1 cellular context compared by ENCODE assay signal in the genomic region with DNA sequence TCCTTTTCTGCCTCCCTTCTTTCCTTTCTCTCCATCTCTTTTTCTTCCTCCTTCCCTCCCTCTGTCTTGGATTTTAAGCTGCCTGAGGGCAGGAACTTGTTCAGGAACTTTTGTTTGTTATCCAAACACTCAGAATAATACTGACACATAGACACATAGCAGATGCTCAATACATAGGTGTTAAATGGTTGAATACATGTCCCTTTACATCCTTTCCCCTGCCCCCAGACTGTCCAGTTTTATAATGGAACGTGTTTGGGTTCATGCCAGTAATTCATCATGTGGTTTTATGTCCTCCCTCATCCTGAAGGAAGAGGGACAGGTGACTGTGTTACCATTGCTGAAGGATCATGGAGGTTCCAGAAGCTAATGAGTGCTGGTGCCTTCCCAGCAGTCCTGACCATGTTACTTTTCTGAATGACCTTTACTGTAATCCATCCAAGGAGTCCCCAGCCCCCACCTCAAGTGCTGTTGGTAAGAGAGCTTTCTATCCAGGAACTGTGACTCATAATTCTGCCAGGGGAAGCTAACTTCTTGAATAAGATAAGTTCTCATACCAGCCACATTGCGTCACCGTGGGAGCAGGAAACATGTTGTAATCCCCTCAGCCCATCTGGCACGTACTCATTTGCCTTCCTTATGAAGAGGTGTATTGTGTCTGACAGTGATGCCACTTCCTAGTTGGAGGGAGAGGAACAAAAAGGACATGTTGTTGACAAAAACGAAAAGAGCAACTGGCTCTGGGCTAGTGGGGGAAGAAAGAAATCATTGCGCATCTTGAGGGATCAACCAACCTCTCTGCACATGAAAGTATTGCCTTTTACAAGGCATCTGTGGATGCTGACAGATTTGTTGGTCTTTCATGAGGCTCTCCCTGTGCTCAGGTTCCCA.
A peak's percentile ranks its signal among the peaks of the same experiment; 100 is the strongest.
TF ChIP-seq lines count a peak whose summit lies in the region.

No MANE protein-coding gene starts in this region.

TF ChIP-seq in HepG2, 621 proteins besides CTCF, POLR2A, EP300 and RAD21 (continued from another document and continues in another):
- TF ChIP-seq, protein P1, sequence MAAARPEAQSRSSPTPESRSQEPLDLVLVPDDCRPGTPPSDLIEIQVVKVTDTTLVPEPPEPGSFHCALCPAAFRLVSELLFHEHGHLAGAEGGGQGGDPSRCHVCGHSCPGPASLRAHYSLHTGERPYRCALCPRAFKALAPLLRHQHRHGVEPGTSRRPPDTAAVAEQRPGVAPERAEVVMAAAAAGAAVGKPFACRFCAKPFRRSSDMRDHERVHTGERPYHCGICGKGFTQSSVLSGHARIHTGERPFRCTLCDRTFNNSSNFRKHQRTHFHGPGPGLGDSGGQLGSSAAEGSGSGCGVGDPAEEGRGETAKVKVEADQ (CRISPR knock-in tag; IDR thresholded peaks at IDR 0.05; ENCODE audit: borderline replicate concordance): no peak
- TF ChIP-seq ZSCAN21 (CRISPR knock-in tag; IDR thresholded peaks at IDR 0.05; ENCODE audit: borderline replicate concordance) (no peak), JUND (CRISPR knock-in tag; IDR thresholded peaks at IDR 0.05) (peak; percentile 97), GATA4 (IDR thresholded peaks at IDR 0.05; ENCODE audit: borderline replicate concordance, low read depth) (peak; percentile 92; the same call in 1 of the 2 replicates), LCORL (IDR thresholded peaks at IDR 0.05) (peak; percentile 14; the same call in 1 of the 2 replicates), LCORL (CRISPR knock-in tag; IDR thresholded peaks at IDR 0.05) (0 out of 2 replicates have a peak, but pooled peaks have one; percentile 35), ZBTB8A (CRISPR knock-in tag; IDR thresholded peaks at IDR 0.05; ENCODE audit: borderline replicate concordance, low read depth) (no peak), TARDBP (CRISPR knock-in tag; IDR thresholded peaks at IDR 0.05) (peak; percentile 88; the same call in 1 of the 2 replicates), ATM (IDR thresholded peaks at IDR 0.05; ENCODE audit: borderline replicate concordance) (no peak), EZH2 (conservative IDR thresholded peaks at IDR 0.05; ENCODE audit: low read depth, low read length) (no peak), ZNF30 (CRISPR knock-in tag; IDR thresholded peaks at IDR 0.05) (no peak), MEIS1 (CRISPR knock-in tag; IDR thresholded peaks at IDR 0.05; ENCODE audit: borderline replicate concordance) (peak; percentile 80; the same call in 1 of the 2 replicates), ATF7 (IDR thresholded peaks at IDR 0.05) (peak; percentile 81), ATF7 (CRISPR knock-in tag; IDR thresholded peaks at IDR 0.05) (peak; percentile 97), IKZF4 (CRISPR knock-in tag; IDR thresholded peaks at IDR 0.05; ENCODE audit: borderline replicate concordance, low read depth, not compliant biosample characterization) (no peak), PHF21A (CRISPR knock-in tag; IDR thresholded peaks at IDR 0.05) (peak; percentile 74), ZC3H4 (CRISPR knock-in tag; IDR thresholded peaks at IDR 0.05; ENCODE audit: borderline replicate concordance) (no peak), YY1 (IDR thresholded peaks at IDR 0.05; ENCODE audit: insufficient read depth, insufficient replicate concordance, low read depth, low read length) (no peak), STAT5B (CRISPR knock-in tag; IDR thresholded peaks at IDR 0.05) (no peak), ZNF749 (CRISPR knock-in tag; IDR thresholded peaks at IDR 0.05; ENCODE audit: borderline replicate concordance) (no peak), PPARG (CRISPR knock-in tag; conservative IDR thresholded peaks at IDR 0.05) (peak; percentile 87), ZNF496 (CRISPR knock-in tag; IDR thresholded peaks at IDR 0.05; ENCODE audit: insufficient replicate concordance) (no peak), POLR2AphosphoS5 (IDR thresholded peaks at IDR 0.05; ENCODE audit: low read depth, low read length) (no peak), GLI4 (CRISPR knock-in tag; IDR thresholded peaks at IDR 0.05; ENCODE audit: borderline replicate concordance) (no peak), ARHGAP35 (CRISPR knock-in tag; IDR thresholded peaks at IDR 0.05; ENCODE audit: borderline replicate concordance) (no peak), ZNF567 (CRISPR knock-in tag; IDR thresholded peaks at IDR 0.05; ENCODE audit: borderline replicate concordance) (no peak), ZNF589 (CRISPR knock-in tag; conservative IDR thresholded peaks at IDR 0.05) (peak; percentile 89), ZSCAN30 (CRISPR knock-in tag; IDR thresholded peaks at IDR 0.05) (no peak), GABPB1 (CRISPR knock-in tag; IDR thresholded peaks at IDR 0.05) (peak; percentile 71), ARNTL (CRISPR knock-in tag; IDR thresholded peaks at IDR 0.05) (peak; percentile 75; the same call in 1 of the 2 replicates), ESRRA (CRISPR knock-in tag; IDR thresholded peaks at IDR 0.05; ENCODE audit: low read depth) (no peak), FOSL1 (CRISPR knock-in tag; IDR thresholded peaks at IDR 0.05; ENCODE audit: borderline replicate concordance) (peak; percentile 83), SIN3A (IDR thresholded peaks at IDR 0.05; ENCODE audit: borderline replicate concordance, low read depth, low read length) (no peak; the same call in 1 of the 2 replicates), BORCS8-MEF2B (CRISPR knock-in tag; IDR thresholded peaks at IDR 0.05) (no peak), SMAD1 (CRISPR knock-in tag; IDR thresholded peaks at IDR 0.05; ENCODE audit: borderline replicate concordance, low read depth) (no peak), ZNF83 (CRISPR knock-in tag; IDR thresholded peaks at IDR 0.05; ENCODE audit: borderline replicate concordance) (no peak), HDAC1 (CRISPR knock-in tag; IDR thresholded peaks at IDR 0.05) (peak; percentile 74)
- TF ChIP-seq, protein P2, sequence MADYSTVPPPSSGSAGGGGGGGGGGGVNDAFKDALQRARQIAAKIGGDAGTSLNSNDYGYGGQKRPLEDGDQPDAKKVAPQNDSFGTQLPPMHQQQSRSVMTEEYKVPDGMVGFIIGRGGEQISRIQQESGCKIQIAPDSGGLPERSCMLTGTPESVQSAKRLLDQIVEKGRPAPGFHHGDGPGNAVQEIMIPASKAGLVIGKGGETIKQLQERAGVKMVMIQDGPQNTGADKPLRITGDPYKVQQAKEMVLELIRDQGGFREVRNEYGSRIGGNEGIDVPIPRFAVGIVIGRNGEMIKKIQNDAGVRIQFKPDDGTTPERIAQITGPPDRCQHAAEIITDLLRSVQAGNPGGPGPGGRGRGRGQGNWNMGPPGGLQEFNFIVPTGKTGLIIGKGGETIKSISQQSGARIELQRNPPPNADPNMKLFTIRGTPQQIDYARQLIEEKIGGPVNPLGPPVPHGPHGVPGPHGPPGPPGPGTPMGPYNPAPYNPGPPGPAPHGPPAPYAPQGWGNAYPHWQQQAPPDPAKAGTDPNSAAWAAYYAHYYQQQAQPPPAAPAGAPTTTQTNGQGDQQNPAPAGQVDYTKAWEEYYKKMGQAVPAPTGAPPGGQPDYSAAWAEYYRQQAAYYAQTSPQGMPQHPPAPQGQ (CRISPR knock-in tag; IDR thresholded peaks at IDR 0.05; ENCODE audit: borderline replicate concordance): no peak
- TF ChIP-seq, protein P3, sequence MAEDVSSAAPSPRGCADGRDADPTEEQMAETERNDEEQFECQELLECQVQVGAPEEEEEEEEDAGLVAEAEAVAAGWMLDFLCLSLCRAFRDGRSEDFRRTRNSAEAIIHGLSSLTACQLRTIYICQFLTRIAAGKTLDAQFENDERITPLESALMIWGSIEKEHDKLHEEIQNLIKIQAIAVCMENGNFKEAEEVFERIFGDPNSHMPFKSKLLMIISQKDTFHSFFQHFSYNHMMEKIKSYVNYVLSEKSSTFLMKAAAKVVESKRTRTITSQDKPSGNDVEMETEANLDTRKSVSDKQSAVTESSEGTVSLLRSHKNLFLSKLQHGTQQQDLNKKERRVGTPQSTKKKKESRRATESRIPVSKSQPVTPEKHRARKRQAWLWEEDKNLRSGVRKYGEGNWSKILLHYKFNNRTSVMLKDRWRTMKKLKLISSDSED (CRISPR knock-in tag; IDR thresholded peaks at IDR 0.05): no peak
- TF ChIP-seq, protein P4, sequence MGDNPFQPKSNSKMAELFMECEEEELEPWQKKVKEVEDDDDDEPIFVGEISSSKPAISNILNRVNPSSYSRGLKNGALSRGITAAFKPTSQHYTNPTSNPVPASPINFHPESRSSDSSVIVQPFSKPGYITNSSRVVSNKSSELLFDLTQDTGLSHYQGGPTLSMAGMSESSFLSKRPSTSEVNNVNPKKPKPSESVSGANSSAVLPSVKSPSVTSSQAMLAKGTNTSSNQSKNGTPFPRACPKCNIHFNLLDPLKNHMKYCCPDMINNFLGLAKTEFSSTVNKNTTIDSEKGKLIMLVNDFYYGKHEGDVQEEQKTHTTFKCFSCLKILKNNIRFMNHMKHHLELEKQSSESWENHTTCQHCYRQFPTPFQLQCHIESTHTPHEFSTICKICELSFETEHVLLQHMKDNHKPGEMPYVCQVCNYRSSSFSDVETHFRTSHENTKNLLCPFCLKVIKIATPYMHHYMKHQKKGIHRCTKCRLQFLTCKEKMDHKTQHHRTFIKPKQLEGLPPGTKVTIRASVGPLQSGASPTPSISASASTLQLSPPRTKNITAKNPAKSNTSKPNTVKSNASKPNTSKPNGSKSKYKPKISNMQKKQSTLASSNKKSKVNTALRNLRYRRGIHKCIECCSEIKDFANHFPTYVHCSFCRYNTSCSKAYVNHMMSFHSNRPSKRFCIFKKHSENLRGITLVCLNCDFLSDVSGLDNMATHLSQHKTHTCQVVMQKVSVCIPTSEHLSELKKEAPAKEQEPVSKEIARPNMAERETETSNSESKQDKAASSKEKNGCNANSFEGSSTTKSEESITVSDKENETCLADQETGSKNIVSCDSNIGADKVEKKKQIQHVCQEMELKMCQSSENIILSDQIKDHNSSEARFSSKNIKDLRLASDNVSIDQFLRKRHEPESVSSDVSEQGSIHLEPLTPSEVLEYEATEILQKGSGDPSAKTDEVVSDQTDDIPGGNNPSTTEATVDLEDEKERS (CRISPR knock-in tag; IDR thresholded peaks at IDR 0.05): peak; percentile 91
- TF ChIP-seq, protein P5, sequence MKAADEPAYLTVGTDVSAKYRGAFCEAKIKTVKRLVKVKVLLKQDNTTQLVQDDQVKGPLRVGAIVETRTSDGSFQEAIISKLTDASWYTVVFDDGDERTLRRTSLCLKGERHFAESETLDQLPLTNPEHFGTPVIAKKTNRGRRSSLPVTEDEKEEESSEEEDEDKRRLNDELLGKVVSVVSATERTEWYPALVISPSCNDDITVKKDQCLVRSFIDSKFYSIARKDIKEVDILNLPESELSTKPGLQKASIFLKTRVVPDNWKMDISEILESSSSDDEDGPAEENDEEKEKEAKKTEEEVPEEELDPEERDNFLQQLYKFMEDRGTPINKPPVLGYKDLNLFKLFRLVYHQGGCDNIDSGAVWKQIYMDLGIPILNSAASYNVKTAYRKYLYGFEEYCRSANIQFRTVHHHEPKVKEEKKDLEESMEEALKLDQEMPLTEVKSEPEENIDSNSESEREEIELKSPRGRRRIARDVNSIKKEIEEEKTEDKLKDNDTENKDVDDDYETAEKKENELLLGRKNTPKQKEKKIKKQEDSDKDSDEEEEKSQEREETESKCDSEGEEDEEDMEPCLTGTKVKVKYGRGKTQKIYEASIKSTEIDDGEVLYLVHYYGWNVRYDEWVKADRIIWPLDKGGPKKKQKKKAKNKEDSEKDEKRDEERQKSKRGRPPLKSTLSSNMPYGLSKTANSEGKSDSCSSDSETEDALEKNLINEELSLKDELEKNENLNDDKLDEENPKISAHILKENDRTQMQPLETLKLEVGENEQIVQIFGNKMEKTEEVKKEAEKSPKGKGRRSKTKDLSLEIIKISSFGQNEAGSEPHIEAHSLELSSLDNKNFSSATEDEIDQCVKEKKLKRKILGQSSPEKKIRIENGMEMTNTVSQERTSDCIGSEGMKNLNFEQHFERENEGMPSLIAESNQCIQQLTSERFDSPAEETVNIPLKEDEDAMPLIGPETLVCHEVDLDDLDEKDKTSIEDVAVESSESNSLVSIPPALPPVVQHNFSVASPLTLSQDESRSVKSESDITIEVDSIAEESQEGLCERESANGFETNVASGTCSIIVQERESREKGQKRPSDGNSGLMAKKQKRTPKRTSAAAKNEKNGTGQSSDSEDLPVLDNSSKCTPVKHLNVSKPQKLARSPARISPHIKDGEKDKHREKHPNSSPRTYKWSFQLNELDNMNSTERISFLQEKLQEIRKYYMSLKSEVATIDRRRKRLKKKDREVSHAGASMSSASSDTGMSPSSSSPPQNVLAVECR (CRISPR knock-in tag; IDR thresholded peaks at IDR 0.05; ENCODE audit: borderline replicate concordance): peak; percentile 14; the same call in 1 of the 2 replicates
- TF ChIP-seq, protein P6, sequence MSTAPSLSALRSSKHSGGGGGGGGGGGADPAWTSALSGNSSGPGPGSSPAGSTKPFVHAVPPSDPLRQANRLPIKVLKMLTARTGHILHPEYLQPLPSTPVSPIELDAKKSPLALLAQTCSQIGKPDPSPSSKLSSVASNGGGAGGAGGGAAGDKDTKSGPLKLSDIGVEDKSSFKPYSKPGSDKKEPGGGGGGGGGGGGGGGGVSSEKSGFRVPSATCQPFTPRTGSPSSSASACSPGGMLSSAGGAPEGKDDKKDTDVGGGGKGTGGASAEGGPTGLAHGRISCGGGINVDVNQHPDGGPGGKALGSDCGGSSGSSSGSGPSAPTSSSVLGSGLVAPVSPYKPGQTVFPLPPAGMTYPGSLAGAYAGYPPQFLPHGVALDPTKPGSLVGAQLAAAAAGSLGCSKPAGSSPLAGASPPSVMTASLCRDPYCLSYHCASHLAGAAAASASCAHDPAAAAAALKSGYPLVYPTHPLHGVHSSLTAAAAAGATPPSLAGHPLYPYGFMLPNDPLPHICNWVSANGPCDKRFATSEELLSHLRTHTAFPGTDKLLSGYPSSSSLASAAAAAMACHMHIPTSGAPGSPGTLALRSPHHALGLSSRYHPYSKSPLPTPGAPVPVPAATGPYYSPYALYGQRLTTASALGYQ (CRISPR knock-in tag; IDR thresholded peaks at IDR 0.05): no peak; the same call in 1 of the 2 replicates
- TF ChIP-seq, protein P7, sequence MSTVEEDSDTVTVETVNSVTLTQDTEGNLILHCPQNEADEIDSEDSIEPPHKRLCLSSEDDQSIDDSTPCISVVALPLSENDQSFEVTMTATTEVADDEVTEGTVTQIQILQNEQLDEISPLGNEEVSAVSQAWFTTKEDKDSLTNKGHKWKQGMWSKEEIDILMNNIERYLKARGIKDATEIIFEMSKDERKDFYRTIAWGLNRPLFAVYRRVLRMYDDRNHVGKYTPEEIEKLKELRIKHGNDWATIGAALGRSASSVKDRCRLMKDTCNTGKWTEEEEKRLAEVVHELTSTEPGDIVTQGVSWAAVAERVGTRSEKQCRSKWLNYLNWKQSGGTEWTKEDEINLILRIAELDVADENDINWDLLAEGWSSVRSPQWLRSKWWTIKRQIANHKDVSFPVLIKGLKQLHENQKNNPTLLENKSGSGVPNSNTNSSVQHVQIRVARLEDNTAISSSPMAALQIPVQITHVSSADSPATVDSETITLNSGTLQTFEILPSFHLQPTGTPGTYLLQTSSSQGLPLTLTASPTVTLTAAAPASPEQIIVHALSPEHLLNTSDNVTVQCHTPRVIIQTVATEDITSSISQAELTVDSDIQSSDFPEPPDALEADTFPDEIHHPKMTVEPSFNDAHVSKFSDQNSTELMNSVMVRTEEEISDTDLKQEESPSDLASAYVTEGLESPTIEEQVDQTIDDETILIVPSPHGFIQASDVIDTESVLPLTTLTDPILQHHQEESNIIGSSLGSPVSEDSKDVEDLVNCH (CRISPR knock-in tag; IDR thresholded peaks at IDR 0.05): no peak
- TF ChIP-seq, protein P8, sequence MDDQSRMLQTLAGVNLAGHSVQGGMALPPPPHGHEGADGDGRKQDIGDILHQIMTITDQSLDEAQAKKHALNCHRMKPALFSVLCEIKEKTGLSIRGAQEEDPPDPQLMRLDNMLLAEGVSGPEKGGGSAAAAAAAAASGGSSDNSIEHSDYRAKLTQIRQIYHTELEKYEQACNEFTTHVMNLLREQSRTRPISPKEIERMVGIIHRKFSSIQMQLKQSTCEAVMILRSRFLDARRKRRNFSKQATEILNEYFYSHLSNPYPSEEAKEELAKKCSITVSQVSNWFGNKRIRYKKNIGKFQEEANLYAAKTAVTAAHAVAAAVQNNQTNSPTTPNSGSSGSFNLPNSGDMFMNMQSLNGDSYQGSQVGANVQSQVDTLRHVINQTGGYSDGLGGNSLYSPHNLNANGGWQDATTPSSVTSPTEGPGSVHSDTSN (CRISPR knock-in tag; IDR thresholded peaks at IDR 0.05; ENCODE audit: borderline replicate concordance): no peak
